Comparison of ENCODE assay signal across 1 cellular context in the genomic region with DNA sequence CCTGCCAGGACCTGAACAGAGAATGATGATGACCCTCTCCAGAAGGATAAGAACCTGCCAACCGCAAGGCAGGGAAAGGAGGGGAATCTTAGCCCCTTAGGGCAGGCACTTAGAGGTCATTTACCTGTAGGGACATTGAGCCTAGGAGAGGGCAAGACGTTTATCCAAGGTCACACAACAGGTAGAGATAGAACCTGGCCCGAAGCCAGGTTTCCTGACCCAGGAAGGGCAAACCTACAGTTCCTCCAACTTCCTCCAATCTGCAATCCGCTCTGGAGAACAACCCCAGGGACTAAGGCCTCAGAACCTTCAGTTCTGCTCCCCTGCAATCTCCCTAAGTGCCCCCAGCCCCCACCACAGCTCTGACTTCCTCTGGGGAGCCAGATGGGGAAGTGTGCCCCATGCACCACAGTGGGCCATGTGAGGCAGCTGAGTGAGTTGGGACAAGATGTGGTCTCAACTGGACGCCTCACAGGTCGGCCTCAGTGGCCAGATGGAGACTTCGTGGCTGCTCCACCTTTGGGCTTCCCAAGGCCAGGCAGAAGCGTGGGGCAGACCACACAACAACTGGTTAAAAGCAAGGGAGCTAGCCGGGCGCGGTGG.
TF ChIP-seq lines count a peak whose summit lies in the region.

No MANE protein-coding gene starts in this region.

TF ChIP-seq in K562, 482 proteins besides CTCF, POLR2A, EP300 and RAD21 (continued from another document):
- TF ChIP-seq ZBTB7A (IDR thresholded peaks at IDR 0.05; ENCODE audit: borderline replicate concordance, control insufficient read depth, low read depth, low read length) (peak; percentile 10; the same call in 1 of the 2 replicates), ZBTB2 (IDR thresholded peaks at IDR 0.05) (no peak), NFIC (IDR thresholded peaks at IDR 0.05) (peak; percentile 93)
- TF ChIP-seq, protein P1, sequence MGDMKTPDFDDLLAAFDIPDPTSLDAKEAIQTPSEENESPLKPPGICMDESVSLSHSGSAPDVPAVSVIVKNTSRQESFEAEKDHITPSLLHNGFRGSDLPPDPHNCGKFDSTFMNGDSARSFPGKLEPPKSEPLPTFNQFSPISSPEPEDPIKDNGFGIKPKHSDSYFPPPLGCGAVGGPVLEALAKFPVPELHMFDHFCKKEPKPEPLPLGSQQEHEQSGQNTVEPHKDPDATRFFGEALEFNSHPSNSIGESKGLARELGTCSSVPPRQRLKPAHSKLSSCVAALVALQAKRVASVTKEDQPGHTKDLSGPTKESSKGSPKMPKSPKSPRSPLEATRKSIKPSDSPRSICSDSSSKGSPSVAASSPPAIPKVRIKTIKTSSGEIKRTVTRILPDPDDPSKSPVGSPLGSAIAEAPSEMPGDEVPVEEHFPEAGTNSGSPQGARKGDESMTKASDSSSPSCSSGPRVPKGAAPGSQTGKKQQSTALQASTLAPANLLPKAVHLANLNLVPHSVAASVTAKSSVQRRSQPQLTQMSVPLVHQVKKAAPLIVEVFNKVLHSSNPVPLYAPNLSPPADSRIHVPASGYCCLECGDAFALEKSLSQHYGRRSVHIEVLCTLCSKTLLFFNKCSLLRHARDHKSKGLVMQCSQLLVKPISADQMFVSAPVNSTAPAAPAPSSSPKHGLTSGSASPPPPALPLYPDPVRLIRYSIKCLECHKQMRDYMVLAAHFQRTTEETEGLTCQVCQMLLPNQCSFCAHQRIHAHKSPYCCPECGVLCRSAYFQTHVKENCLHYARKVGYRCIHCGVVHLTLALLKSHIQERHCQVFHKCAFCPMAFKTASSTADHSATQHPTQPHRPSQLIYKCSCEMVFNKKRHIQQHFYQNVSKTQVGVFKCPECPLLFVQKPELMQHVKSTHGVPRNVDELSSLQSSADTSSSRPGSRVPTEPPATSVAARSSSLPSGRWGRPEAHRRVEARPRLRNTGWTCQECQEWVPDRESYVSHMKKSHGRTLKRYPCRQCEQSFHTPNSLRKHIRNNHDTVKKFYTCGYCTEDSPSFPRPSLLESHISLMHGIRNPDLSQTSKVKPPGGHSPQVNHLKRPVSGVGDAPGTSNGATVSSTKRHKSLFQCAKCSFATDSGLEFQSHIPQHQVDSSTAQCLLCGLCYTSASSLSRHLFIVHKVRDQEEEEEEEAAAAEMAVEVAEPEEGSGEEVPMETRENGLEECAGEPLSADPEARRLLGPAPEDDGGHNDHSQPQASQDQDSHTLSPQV (IDR thresholded peaks at IDR 0.05): peak; percentile 12; the same call in 1 of the 2 replicates
- TF ChIP-seq, protein P2, sequence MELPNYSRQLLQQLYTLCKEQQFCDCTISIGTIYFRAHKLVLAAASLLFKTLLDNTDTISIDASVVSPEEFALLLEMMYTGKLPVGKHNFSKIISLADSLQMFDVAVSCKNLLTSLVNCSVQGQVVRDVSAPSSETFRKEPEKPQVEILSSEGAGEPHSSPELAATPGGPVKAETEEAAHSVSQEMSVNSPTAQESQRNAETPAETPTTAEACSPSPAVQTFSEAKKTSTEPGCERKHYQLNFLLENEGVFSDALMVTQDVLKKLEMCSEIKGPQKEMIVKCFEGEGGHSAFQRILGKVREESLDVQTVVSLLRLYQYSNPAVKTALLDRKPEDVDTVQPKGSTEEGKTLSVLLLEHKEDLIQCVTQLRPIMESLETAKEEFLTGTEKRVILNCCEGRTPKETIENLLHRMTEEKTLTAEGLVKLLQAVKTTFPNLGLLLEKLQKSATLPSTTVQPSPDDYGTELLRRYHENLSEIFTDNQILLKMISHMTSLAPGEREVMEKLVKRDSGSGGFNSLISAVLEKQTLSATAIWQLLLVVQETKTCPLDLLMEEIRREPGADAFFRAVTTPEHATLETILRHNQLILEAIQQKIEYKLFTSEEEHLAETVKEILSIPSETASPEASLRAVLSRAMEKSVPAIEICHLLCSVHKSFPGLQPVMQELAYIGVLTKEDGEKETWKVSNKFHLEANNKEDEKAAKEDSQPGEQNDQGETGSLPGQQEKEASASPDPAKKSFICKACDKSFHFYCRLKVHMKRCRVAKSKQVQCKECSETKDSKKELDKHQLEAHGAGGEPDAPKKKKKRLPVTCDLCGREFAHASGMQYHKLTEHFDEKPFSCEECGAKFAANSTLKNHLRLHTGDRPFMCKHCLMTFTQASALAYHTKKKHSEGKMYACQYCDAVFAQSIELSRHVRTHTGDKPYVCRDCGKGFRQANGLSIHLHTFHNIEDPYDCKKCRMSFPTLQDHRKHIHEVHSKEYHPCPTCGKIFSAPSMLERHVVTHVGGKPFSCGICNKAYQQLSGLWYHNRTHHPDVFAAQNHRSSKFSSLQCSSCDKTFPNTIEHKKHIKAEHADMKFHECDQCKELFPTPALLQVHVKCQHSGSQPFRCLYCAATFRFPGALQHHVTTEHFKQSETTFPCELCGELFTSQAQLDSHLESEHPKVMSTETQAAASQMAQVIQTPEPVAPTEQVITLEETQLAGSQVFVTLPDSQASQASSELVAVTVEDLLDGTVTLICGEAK (IDR thresholded peaks at IDR 0.05): no peak
- TF ChIP-seq, protein P2 (CRISPR knock-in tag; IDR thresholded peaks at IDR 0.05): no peak
